Comparison of ENCODE assay signal across 1 cellular context in genomic region chr14:73771848-73772705, GRCh38.
A peak's percentile ranks its signal among the peaks of the same experiment; 100 is the strongest.
TF ChIP-seq lines count a peak whose summit lies in the region.

No MANE protein-coding gene starts in this region.

TF ChIP-seq in HepG2, 621 proteins besides CTCF, POLR2A, EP300 and RAD21 (continued from another document and continues in another):
- TF ChIP-seq ZNF513 (CRISPR knock-in tag; conservative IDR thresholded peaks at IDR 0.05) (no peak), CC2D1A (CRISPR knock-in tag; IDR thresholded peaks at IDR 0.05) (no peak), ZFP37 (CRISPR knock-in tag; IDR thresholded peaks at IDR 0.05; ENCODE audit: borderline replicate concordance) (peak; percentile 94), ZKSCAN5 (CRISPR knock-in tag; IDR thresholded peaks at IDR 0.05) (no peak), SUZ12 (IDR thresholded peaks at IDR 0.05; ENCODE audit: low read depth, low read length) (no peak), STAG1 (CRISPR knock-in tag; IDR thresholded peaks at IDR 0.05) (0 out of 2 replicates have a peak, but pooled peaks have one; percentile 15), NBN (conservative IDR thresholded peaks at IDR 0.05) (no peak), ZNF30 (CRISPR knock-in tag; IDR thresholded peaks at IDR 0.05) (no peak), DZIP1 (CRISPR knock-in tag; IDR thresholded peaks at IDR 0.05) (no peak), ZNF546 (CRISPR knock-in tag; conservative IDR thresholded peaks at IDR 0.05) (no peak), ZNF441 (CRISPR knock-in tag; IDR thresholded peaks at IDR 0.05; ENCODE audit: borderline replicate concordance) (peak; percentile 91; the same call in 1 of the 2 replicates), AGO2 (optimal IDR thresholded peaks at IDR 0.05; ENCODE audit: low read depth, low read length) (no peak), EZH2 (conservative IDR thresholded peaks at IDR 0.05; ENCODE audit: low read depth, low read length) (no peak), BRD4 (CRISPR knock-in tag; IDR thresholded peaks at IDR 0.05) (no peak), LCORL (IDR thresholded peaks at IDR 0.05) (peak; percentile 100), LCORL (CRISPR knock-in tag; IDR thresholded peaks at IDR 0.05) (peak; percentile 90), ZFX (CRISPR knock-in tag; IDR thresholded peaks at IDR 0.05; ENCODE audit: low read depth) (peak; percentile 81), CHCHD3 (CRISPR knock-in tag; IDR thresholded peaks at IDR 0.05) (no peak), FOXJ3 (CRISPR knock-in tag; IDR thresholded peaks at IDR 0.05; ENCODE audit: borderline replicate concordance) (peak; percentile 67; the same call in 1 of the 2 replicates), ZNF609 (CRISPR knock-in tag; IDR thresholded peaks at IDR 0.05; ENCODE audit: borderline replicate concordance) (peak; percentile 94), ZFYVE20 (CRISPR knock-in tag; IDR thresholded peaks at IDR 0.05; ENCODE audit: borderline replicate concordance, low read depth) (no peak), PHF8 (CRISPR knock-in tag; IDR thresholded peaks at IDR 0.05) (peak; percentile 52; the same call in 1 of the 2 replicates), TMF1 (CRISPR knock-in tag; IDR thresholded peaks at IDR 0.05; ENCODE audit: low read depth) (peak; percentile 86), ZNF318 (CRISPR knock-in tag; IDR thresholded peaks at IDR 0.05) (no peak), AKNA (CRISPR knock-in tag; IDR thresholded peaks at IDR 0.05; ENCODE audit: borderline replicate concordance) (no peak), ZNF597 (CRISPR knock-in tag; IDR thresholded peaks at IDR 0.05) (no peak), ZHX1 (CRISPR knock-in tag; IDR thresholded peaks at IDR 0.05; ENCODE audit: low read depth) (peak; percentile 86; the same call in 1 of the 2 replicates), NCOA1 (CRISPR knock-in tag; IDR thresholded peaks at IDR 0.05) (no peak)
